21 cellular contexts compared by ENCODE assay signal in genomic region chr20:19832875-19833274, GRCh38.
DNase-seq lines count a peak whose midpoint lies in the region; ATAC-seq lines count a peak whose summit lies in the region.
"Had no signal": no experiment of that assay in that cellular context is flagged by ENCODE, and none has a peak within 500 bp of the region (broad histone marks: within the 10 kb centered on the region; RNA-seq: fewer than 3 reads in every experiment).

No MANE protein-coding gene starts in this region.

- H3K4me3 ChIP-seq in Jurkat, Clone E6-1 (ENCODE audit: low read length), result no peak overlapping the region
- H3K4me3 ChIP-seq: K562, right atrium auricular region had no signal

- DNase-seq in activated T-cell treated with anti-CD3 and anti-CD28 coated beads for 24 hours (ENCODE audit: low read depth) (peak; percentile 18), amniotic epithelial cell (ENCODE audit: low read depth) (peak; percentile 45)
- DNase-seq in activated T-cell treated with anti-CD3 and anti-CD28 coated beads, Interleukin-2, amount 50 U/mL, for 1 hour, result no peak
- DNase-seq in Jurkat, Clone E6-1 (ENCODE audit: low read depth, low spot score), result peak; percentile 33
- peak; percentile 32 to 44 for DNase-seq in stimulated activated CD8-positive, alpha-beta memory T cell treated with anti-CD3 and anti-CD28 coated beads, Interleukin-15, amount 100 ng/mL, for 48 hours (ENCODE audit: low read depth in 2 of 2)
- DNase-seq: activated CD8-positive, alpha-beta memory T cell treated with anti-CD3 and anti-CD28 coated beads for 24 hours; activated gamma-delta T cell treated with Interleukin-2 at 50 U/mL for 16 hours; aorta; CD4-positive, CD25-positive, alpha-beta regulatory T cell; cerebellar nuclear complex; effector CD4-positive, alpha-beta T cell; kidney; naive B cell; NCI-H2029 treated with DMSO at 0.1 percent for 48 hours; NCI-H524 treated with DMSO at 0.1 percent for 48 hours had no signal

- ATAC-seq in HG02642 (IDR thresholded peaks at IDR 0.05; ENCODE audit: poor library complexity, unreplicated experiment) (no peak), HG03354 (IDR thresholded peaks at IDR 0.05; ENCODE audit: poor library complexity, severe bottlenecking, unreplicated experiment) (no peak), GM18861 (IDR thresholded peaks at IDR 0.05; ENCODE audit: unreplicated experiment) (no peak)
- ATAC-seq: HCT116, K562 had no signal
